Comparison of ENCODE assay signal across 12 cellular contexts in genomic region chr20:25250508-25250907, GRCh38. TPM values are rescaled to one million over a fixed set of nuclear protein-coding genes. Genes with fewer than 3 reads are reported as not detected.
DNase-seq lines count a peak whose midpoint lies in the region; ATAC-seq and TF ChIP-seq lines count a peak whose summit lies in the region.
"Had no signal": no experiment of that assay in that cellular context is flagged by ENCODE, and none has a peak within 500 bp of the region (broad histone marks: within the 10 kb centered on the region; RNA-seq: fewer than 3 reads in every experiment).

No MANE protein-coding gene starts in this region.

- POLR2A ChIA-PET in CD4-positive, alpha-beta T cell (lab: Charles Lee), result interaction anchor here (1.2 to 2.1 kb wide), 2 partner anchors 10 to 257 kb away, joined by 3 to 14 read pairs; partner anchors contain the start of gene APMAP

- no peak overlapping the region for H3K27ac ChIP-seq in CD4-positive, alpha-beta T cell (ENCODE audit: low read depth, low read length)
- H3K27ac ChIP-seq in cingulate gyrus (ENCODE audit: low read depth, low read length), result peak overlapping the region; percentile 49
- H3K27ac ChIP-seq: neutrophil had no signal

- peaks cover 63% of the 10 kb centered on the region for H3K4me1 Mint-ChIP-seq in CD4-positive, alpha-beta T cell (ENCODE audit: low read depth)
- peaks cover 73% of the 10 kb centered on the region for H3K4me1 Mint-ChIP-seq in nephron progenitor cell

- peak overlapping the region; percentile 94 for H3K4me3 Mint-ChIP-seq in CD4-positive, alpha-beta T cell
- peak overlapping the region; percentile 98 for H3K4me3 Mint-ChIP-seq in nephron progenitor cell

- DNase-seq in CD4-positive, alpha-beta T cell, result no peak
- DNase-seq in NCI-H2029 treated with DMSO at 0.1 percent for 48 hours (lab: John Stamatoyannopoulos, UW) (peak; percentile 50), nephron progenitor cell (no peak), islet precursor cell (no peak), HAP-1 (ENCODE audit: low spot score in 2 of 2) (no peak), DMS79 treated with DMSO at 0.1 percent for 48 hours (lab: John Stamatoyannopoulos, UW) (no peak)
- DNase-seq: activated CD4-positive, alpha-beta T cell treated with anti-CD3 and anti-CD28 coated beads for 1 hour; amniotic stem cell had no signal

- in situ Hi-C loops in HAP-1 (cut with MboI; ENCODE audit: low sequenced_read_pairs), result no loop called here

- CTCF ChIA-PET in CD4-positive, alpha-beta T cell (lab: Charles Lee), result interaction anchor here (1.8 kb wide), 1 partner anchor 9 kb away, joined by 5 read pairs; no protein-coding TSS in a partner anchor

- TF ChIP-seq CTCF in CD4-positive, alpha-beta T cell (IDR thresholded peaks at IDR 0.05), result no peak
- TF ChIP-seq CTCF in nephron progenitor cell (IDR thresholded peaks at IDR 0.05), result no peak

- H3K27me3 ChIP-seq in CD4-positive, alpha-beta T cell (ENCODE audit: control insufficient read depth, insufficient read depth, low read length), result no peaks in the 10 kb centered on the region
- H3K27me3 ChIP-seq in HAP-1 (ENCODE audit: low read depth), result no peaks in the 10 kb centered on the region

- peaks cover 39% of the 10 kb centered on the region for H3K4me1 ChIP-seq in HAP-1

- ATAC-seq in CD4-positive, alpha-beta T cell (ENCODE audit: poor library complexity), result no peak
- no peak for ATAC-seq in HG03571 (IDR thresholded peaks at IDR 0.05; ENCODE audit: unreplicated experiment)
- ATAC-seq: HCT116 had no signal

- H3K36me3 Mint-ChIP-seq in CD4-positive, alpha-beta T cell (ENCODE audit: low read depth), result peaks cover 32% of the 10 kb centered on the region
- peaks cover 17% of the 10 kb centered on the region for H3K36me3 Mint-ChIP-seq in nephron progenitor cell (ENCODE audit: low read depth)

- no peaks in the 10 kb centered on the region for H3K27me3 Mint-ChIP-seq in CD4-positive, alpha-beta T cell
- H3K27me3 Mint-ChIP-seq in nephron progenitor cell (ENCODE audit: low read depth, poor library complexity), result peaks cover 10% of the 10 kb centered on the region

- peak overlapping the region; percentile 51 for H3K27ac Mint-ChIP-seq in CD4-positive, alpha-beta T cell
- H3K27ac Mint-ChIP-seq in nephron progenitor cell, result no peak overlapping the region

- H3K9me3 ChIP-seq in CD4-positive, alpha-beta T cell (ENCODE audit: control insufficient read depth, low read length), result no peaks in the 10 kb centered on the region
- H3K9me3 ChIP-seq in HAP-1, result no peaks in the 10 kb centered on the region
- H3K9me3 ChIP-seq: neutrophil had no signal

- H3K9me3 Mint-ChIP-seq in CD4-positive, alpha-beta T cell, result no peaks in the 10 kb centered on the region
- no peaks in the 10 kb centered on the region for H3K9me3 Mint-ChIP-seq in nephron progenitor cell

- H3K36me3 ChIP-seq in HAP-1 (replicated peaks), result no peaks in the 10 kb centered on the region
- H3K36me3 ChIP-seq: neutrophil had no signal

- intact Hi-C loops in CD4-positive, alpha-beta T cell (cut with DNase I, micrococcal nuclease), result loop anchor here in 1 of 2 experiments (5.0 kb wide), 1 partner anchor 163 kb away; no protein-coding TSS in a partner anchor

- no peak overlapping the region for H3K4me3 ChIP-seq in HAP-1

RNA-seq across cellular contexts. Expression of gene PYGB, which starts 2.6 kb away (rescaled TPM):
- total RNA-seq in CD4-positive, alpha-beta T cell, result 10 to 100 TPM; 26.3 to 27.5 TPM

RNA-seq across cellular contexts. Expression of gene ENTPD6, which starts 55.0 kb away (rescaled TPM):
- 10 to 100 TPM; 78.5 to 85.1 TPM for total RNA-seq in CD4-positive, alpha-beta T cell
